In genomic region chr12:102385343-102385742, GRCh38 we compare ENCODE assay signal across 33 cellular contexts.
"Had no signal": no experiment of that assay in that cellular context is flagged by ENCODE, and none has a peak within 500 bp of the region (broad histone marks: within the 10 kb centered on the region; RNA-seq: fewer than 3 reads in every experiment).

No MANE protein-coding gene starts in this region.

- ATAC-seq: activated naive CD4-positive, alpha-beta T cell treated with anti-CD3 and anti-CD28 coated beads, Interleukin-2, amount 50 U/mL, for 72 hours; activated naive CD8-positive, alpha-beta T cell treated with anti-CD3 and anti-CD28 coated beads, Interleukin-2, amount 50 U/mL, for 24 hours; activated T-cell treated with anti-CD3 and anti-CD28 coated beads, Interleukin-2, amount 50 U/mL, for 4 hours; activated T-cell treated with anti-CD3 and anti-CD28 coated beads, Interleukin-2, amount 50 U/mL, for 72 hours; activated T-helper 17 cell treated with anti-CD3 and anti-CD28 coated beads, Interleukin-2, amount 50 U/mL, for 72 hours; body of pancreas had no signal

- H3K9me3 Mint-ChIP-seq: activated naive CD4-positive, alpha-beta T cell treated with anti-CD3 and anti-CD28 coated beads, Interleukin-2, amount 10 ng/mL, durations not matched to agents 7 days and 5 days; activated T-cell treated with anti-CD3 and anti-CD28 coated beads, Interleukin-2, amount 50 U/mL, for 24 hours; activated T-helper 17 cell treated with anti-CD3 and anti-CD28 coated beads, Interleukin-2, amount 50 U/mL, for 72 hours had no signal

- DNase-seq: activated effector memory CD4-positive, alpha-beta T cell treated with anti-CD3 and anti-CD28 coated beads, Interleukin-2, amount 50 U/mL, for 16 hours; activated effector memory CD4-positive, alpha-beta T cell treated with Interleukin-2 at 50 U/mL for 16 hours; activated gamma-delta T cell; activated gamma-delta T cell treated with Interleukin-2 at 50 U/mL for 16 hours; activated naive CD4-positive, alpha-beta T cell; activated naive CD4-positive, alpha-beta T cell treated with anti-CD3 and anti-CD28 coated beads for 36 hours; activated naive CD4-positive, alpha-beta T cell treated with anti-CD3 and anti-CD28 coated beads, Interleukin-2, amount 10 ng/mL, durations not matched to agents 7 days and 5 days; activated naive CD4-positive, alpha-beta T cell treated with anti-CD3 and anti-CD28 coated beads, Interleukin-2, amount 50 U/mL, for 16 hours; activated naive CD4-positive, alpha-beta T cell treated with Interleukin-2 at 50 U/mL for 16 hours; activated naive CD8-positive, alpha-beta T cell treated with anti-CD3 and anti-CD28 coated beads for 36 hours; activated naive CD8-positive, alpha-beta T cell treated with anti-CD3 and anti-CD28 coated beads, Interleukin-2, amount 10 ng/mL, durations not matched to agents 7 days and 5 days; activated naive CD8-positive, alpha-beta T cell treated with anti-CD3 and anti-CD28 coated beads, Interleukin-2, amount 50 U/mL, for 24 hours; activated T-cell treated with anti-CD3 and anti-CD28 coated beads, Interleukin-2, amount 50 U/mL, for 1 hour; activated T-cell treated with anti-CD3 and anti-CD28 coated beads, Interleukin-2, amount 50 U/mL, for 24 hours; activated T-cell treated with anti-CD3 and anti-CD28 coated beads, Interleukin-2, amount 50 U/mL, for 4 hours; activated T-cell treated with anti-CD3 and anti-CD28 coated beads, Interleukin-2, amount 50 U/mL, for 48 hours; activated T-cell treated with anti-CD3 and anti-CD28 coated beads, Interleukin-2, amount 50 U/mL, for 72 hours; adrenal gland; amygdala; anterior cingulate cortex; aorta; body of pancreas; brain microvascular endothelial cell; caudate nucleus; central memory CD4-positive, alpha-beta T cell; cerebellar nuclear complex had no signal

- H3K27ac Mint-ChIP-seq: activated naive CD4-positive, alpha-beta T cell treated with anti-CD3 and anti-CD28 coated beads for 36 hours; activated naive CD4-positive, alpha-beta T cell treated with anti-CD3 and anti-CD28 coated beads, Interleukin-2, amount 10 ng/mL, durations not matched to agents 7 days and 5 days; activated naive CD4-positive, alpha-beta T cell treated with anti-CD3 and anti-CD28 coated beads, Interleukin-2, amount 50 U/mL, for 24 hours; activated naive CD4-positive, alpha-beta T cell treated with anti-CD3 and anti-CD28 coated beads, Interleukin-2, amount 50 U/mL, for 72 hours; activated naive CD8-positive, alpha-beta T cell; activated naive CD8-positive, alpha-beta T cell treated with anti-CD3 and anti-CD28 coated beads for 36 hours; activated naive CD8-positive, alpha-beta T cell treated with anti-CD3 and anti-CD28 coated beads, Interleukin-2, amount 10 ng/mL, durations not matched to agents 7 days and 5 days; activated naive CD8-positive, alpha-beta T cell treated with anti-CD3 and anti-CD28 coated beads, Interleukin-2, amount 50 U/mL, for 24 hours; activated T-cell treated with anti-CD3 and anti-CD28 coated beads, Interleukin-2, amount 50 U/mL, for 24 hours; activated T-cell treated with anti-CD3 and anti-CD28 coated beads, Interleukin-2, amount 50 U/mL, for 72 hours; activated T-helper 1 cell treated with anti-CD3 and anti-CD28 coated beads, Interleukin-12 subunit alpha, Interleukin-12 subunit beta, Interleukin-2, Interleukin-4 antibody, amounts not matched to agents 30 ng/mL and 10 ng/mL and 1 ng/mL, durations not matched to agents 14 hours and 24 hours and 36 hours; activated T-helper 17 cell treated with anti-CD3 and anti-CD28 coated beads, Interleukin-2, amount 50 U/mL, for 72 hours; activated T-helper 2 cell treated with anti-CD3 and anti-CD28 coated beads, Interferon-gamma antibody, Interleukin-2, Interleukin-4, amounts not matched to agents 10 μg/mL and 5 μg/mL and 100 μg/mL, durations not matched to agents 14 hours and 24 hours and 36 hours; brain had no signal

- H3K4me1 Mint-ChIP-seq: activated naive CD4-positive, alpha-beta T cell treated with anti-CD3 and anti-CD28 coated beads, Interleukin-2, amount 10 ng/mL, durations not matched to agents 7 days and 5 days; activated naive CD4-positive, alpha-beta T cell treated with anti-CD3 and anti-CD28 coated beads, Interleukin-2, amount 50 U/mL, for 24 hours; activated naive CD8-positive, alpha-beta T cell treated with anti-CD3 and anti-CD28 coated beads, Interleukin-2, amount 10 ng/mL, durations not matched to agents 7 days and 5 days; activated T-helper 17 cell treated with anti-CD3 and anti-CD28 coated beads, Interleukin-2, amount 50 U/mL, for 72 hours; brain had no signal

- H3K36me3 Mint-ChIP-seq: activated naive CD4-positive, alpha-beta T cell treated with anti-CD3 and anti-CD28 coated beads, Interleukin-2, amount 10 ng/mL, durations not matched to agents 7 days and 5 days; activated naive CD4-positive, alpha-beta T cell treated with anti-CD3 and anti-CD28 coated beads, Interleukin-2, amount 50 U/mL, for 24 hours; activated naive CD4-positive, alpha-beta T cell treated with anti-CD3 and anti-CD28 coated beads, Interleukin-2, amount 50 U/mL, for 72 hours; activated naive CD8-positive, alpha-beta T cell; activated naive CD8-positive, alpha-beta T cell treated with anti-CD3 and anti-CD28 coated beads for 36 hours; activated naive CD8-positive, alpha-beta T cell treated with anti-CD3 and anti-CD28 coated beads, Interleukin-2, amount 10 ng/mL, durations not matched to agents 7 days and 5 days; brain had no signal

- H3K4me3 Mint-ChIP-seq: activated naive CD4-positive, alpha-beta T cell treated with anti-CD3 and anti-CD28 coated beads for 36 hours; activated naive CD4-positive, alpha-beta T cell treated with anti-CD3 and anti-CD28 coated beads, Interleukin-2, amount 10 ng/mL, durations not matched to agents 7 days and 5 days; activated naive CD4-positive, alpha-beta T cell treated with anti-CD3 and anti-CD28 coated beads, Interleukin-2, amount 50 U/mL, for 24 hours; activated naive CD8-positive, alpha-beta T cell; activated naive CD8-positive, alpha-beta T cell treated with anti-CD3 and anti-CD28 coated beads for 36 hours; activated naive CD8-positive, alpha-beta T cell treated with anti-CD3 and anti-CD28 coated beads, Interleukin-2, amount 10 ng/mL, durations not matched to agents 7 days and 5 days; activated naive CD8-positive, alpha-beta T cell treated with anti-CD3 and anti-CD28 coated beads, Interleukin-2, amount 50 U/mL, for 24 hours; activated T-cell treated with anti-CD3 and anti-CD28 coated beads, Interleukin-2, amount 50 U/mL, for 24 hours; activated T-cell treated with anti-CD3 and anti-CD28 coated beads, Interleukin-2, amount 50 U/mL, for 4 hours; activated T-cell treated with anti-CD3 and anti-CD28 coated beads, Interleukin-2, amount 50 U/mL, for 72 hours; activated T-helper 1 cell treated with anti-CD3 and anti-CD28 coated beads, Interleukin-12 subunit alpha, Interleukin-12 subunit beta, Interleukin-2, Interleukin-4 antibody, amounts not matched to agents 30 ng/mL and 10 ng/mL and 1 ng/mL, durations not matched to agents 14 hours and 24 hours and 36 hours; activated T-helper 17 cell treated with anti-CD3 and anti-CD28 coated beads, Interleukin-2, amount 50 U/mL, for 72 hours; brain had no signal
